ENCODE assay signal across 14 cellular contexts in genomic region chr20:10510216-10510615, GRCh38.
"Had no signal": no experiment of that assay in that cellular context is flagged by ENCODE, and none has a peak within 500 bp of the region (broad histone marks: within the 10 kb centered on the region; RNA-seq: fewer than 3 reads in every experiment).

No MANE protein-coding gene starts in this region.

- H3K36me3 ChIP-seq: gastrocnemius medialis, heart right ventricle, left ventricle myocardium inferior, thoracic aorta had no signal

- ATAC-seq: body of pancreas; gastrocnemius medialis; heart right ventricle; stimulated activated naive CD8-positive, alpha-beta T cell treated with anti-CD3 and anti-CD28 coated beads, Interleukin-15, amount 100 ng/mL, for 72 hours had no signal

- H3K27ac ChIP-seq: body of pancreas, left ventricle myocardium inferior had no signal

- H3K27me3 ChIP-seq: body of pancreas, gastrocnemius medialis, heart right ventricle had no signal

- H3K9me3 ChIP-seq: body of pancreas, gastrocnemius medialis, heart right ventricle, left ventricle myocardium inferior, thoracic aorta had no signal

- H3K4me3 ChIP-seq: body of pancreas, gastrocnemius medialis, heart right ventricle, left ventricle myocardium inferior, thoracic aorta had no signal

- DNase-seq: activated CD4-positive, alpha-beta T cell treated with anti-CD3 and anti-CD28 coated beads, Interleukin-2, amount 50 U/mL, for 4 hours; activated CD4-positive, CD25-positive, alpha-beta regulatory T cell treated with anti-CD3 and anti-CD28 coated beads, Interleukin-2, amount 50 U/mL, for 72 hours; activated naive CD4-positive, alpha-beta T cell treated with anti-CD3 and anti-CD28 coated beads, Interleukin-2, amount 50 U/mL, for 16 hours; activated T-cell treated with anti-CD3 and anti-CD28 coated beads, Interleukin-2, amount 50 U/mL, for 1 hour; amniotic stem cell; body of pancreas; effector memory CD4-positive, alpha-beta T cell; gastrocnemius medialis; heart right ventricle; left ventricle myocardium inferior; stimulated activated CD4-positive, alpha-beta T cell treated with anti-CD3 and anti-CD28 coated beads, Interleukin-15, amount 100 ng/mL, for 24 hours; stimulated activated CD4-positive, alpha-beta T cell treated with anti-CD3 and anti-CD28 coated beads, Interleukin-4, amount 100 ng/mL, for 24 hours; stimulated activated naive CD8-positive, alpha-beta T cell treated with anti-CD3 and anti-CD28 coated beads, Interleukin-15, amount 100 ng/mL, for 72 hours had no signal
